In the genomic region with DNA sequence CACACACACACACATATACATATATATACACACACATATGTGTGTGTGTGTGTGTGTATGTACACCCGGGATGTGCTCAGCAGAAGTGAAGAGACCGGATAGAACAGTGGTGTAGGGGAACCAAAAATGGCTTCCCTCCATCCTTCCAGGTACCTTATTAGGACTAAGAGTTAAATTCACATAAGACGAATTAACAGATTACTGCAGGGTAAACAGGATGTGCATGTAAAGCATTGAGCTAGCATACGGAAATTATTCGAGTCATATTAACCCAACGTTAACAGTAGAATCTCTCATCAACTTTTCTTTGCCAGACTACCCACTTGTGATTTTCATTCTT, we compare ENCODE assay signal across 8 cellular contexts. TPM values are rescaled to one million over a fixed set of nuclear protein-coding genes. Genes with fewer than 3 reads are reported as not detected.
DNase-seq lines count a peak whose midpoint lies in the region; ATAC-seq and TF ChIP-seq lines count a peak whose summit lies in the region.

No MANE protein-coding gene starts in this region.

- ATAC-seq in T-cell (replicated peaks in 1 of 4) = peak in 3 of 4 experiments; percentile 6 to 14 (median 8)
- no peak for ATAC-seq in left colon

- TF ChIP-seq CTCF in tibial nerve (IDR thresholded peaks at IDR 0.05) = no peak

- TF ChIP-seq POLR2A in tibial nerve (IDR thresholded peaks at IDR 0.05) = no peak

- POLR2A ChIA-PET in T-cell (lab: Charles Lee) = interaction anchor here (0.6 to 1.2 kb wide), 3 partner anchors 13 to 81 kb away, joined by 4 to 12 read pairs (median 4); a partner anchor contains a TSS

- no peak overlapping the region for H3K27ac Mint-ChIP-seq in activated naive CD4-positive, alpha-beta T cell treated with anti-CD3 and anti-CD28 coated beads for 36 hours
- H3K27ac Mint-ChIP-seq in T-cell = no peak overlapping the region

- no peaks in the 10 kb centered on the region for H3K9me3 ChIP-seq in iPS-18a (ENCODE audit: control insufficient read depth, low read depth, low read length)
- no peaks in the 10 kb centered on the region for H3K9me3 ChIP-seq in tibial nerve

- H3K36me3 Mint-ChIP-seq in activated naive CD4-positive, alpha-beta T cell treated with anti-CD3 and anti-CD28 coated beads for 36 hours (ENCODE audit: low read depth) = peaks cover 58% of the 10 kb centered on the region
- peaks cover 22% of the 10 kb centered on the region for H3K36me3 Mint-ChIP-seq in T-cell

- CTCF ChIA-PET in activated naive CD4-positive, alpha-beta T cell treated with anti-CD3 and anti-CD28 coated beads for 36 hours (lab: Charles Lee) = interaction anchor here (0.9 to 1.1 kb wide), 2 partner anchors 18 to 43 kb away, joined by 3 read pairs; a partner anchor contains a TSS
- CTCF ChIA-PET in T-cell (lab: Charles Lee) = interaction anchor here in 1 of 2 donors (1.5 to 2.2 kb wide), 4 partner anchors 19 to 76 kb away, joined by 3 to 14 read pairs (median 8); a partner anchor contains a TSS

- peak; percentile 32 for DNase-seq in activated naive CD4-positive, alpha-beta T cell treated with anti-CD3 and anti-CD28 coated beads for 36 hours
- DNase-seq in activated naive CD4-positive, alpha-beta T cell treated with Interleukin-2 at 50 U/mL for 16 hours = no peak
- DNase-seq in T-cell = peak in 15 of 34 experiments; percentile 5 to 40 (median 21)
- DNase-seq in tibial nerve (ENCODE audit: low spot score in 2 of 2) = no peak
- DNase-seq in HPDE6-E6E7 (ENCODE audit: extremely low spot score) = no peak
- no peak for DNase-seq in left colon
- no peak for DNase-seq in activated CD8-positive, alpha-beta memory T cell treated with anti-CD3 and anti-CD28 coated beads, Interleukin-2, amount 50 U/mL, for 48 hours

- no peaks in the 10 kb centered on the region for H3K27me3 Mint-ChIP-seq in activated naive CD4-positive, alpha-beta T cell treated with anti-CD3 and anti-CD28 coated beads for 36 hours (ENCODE audit: low read depth)
- no peaks in the 10 kb centered on the region for H3K27me3 Mint-ChIP-seq in T-cell

- intact Hi-C loops in activated naive CD4-positive, alpha-beta T cell treated with anti-CD3 and anti-CD28 coated beads for 36 hours (cut with micrococcal nuclease) = no loop called here
- intact Hi-C loops in left colon (cut with DNase I, micrococcal nuclease) = no loop called here

- no peak for TF ChIP-seq EP300 in tibial nerve (IDR thresholded peaks at IDR 0.05)

- peaks cover 34% of the 10 kb centered on the region for H3K4me1 Mint-ChIP-seq in activated naive CD4-positive, alpha-beta T cell treated with anti-CD3 and anti-CD28 coated beads for 36 hours (ENCODE audit: low read depth)
- peaks cover 19 to 28% (median 27%) of the 10 kb centered on the region in 3 donors for H3K4me1 Mint-ChIP-seq in T-cell

- H3K4me3 ChIP-seq in iPS-18a (ENCODE audit: low read length) (peak overlapping the region; percentile 99), tibial nerve (peak overlapping the region; percentile 64 to 73 (median 68))

- 3 to 5% methylated on average over 6 of the region's 6 CpGs for WGBS in tibial nerve, 2 donors

- H3K4me3 Mint-ChIP-seq in activated naive CD4-positive, alpha-beta T cell treated with anti-CD3 and anti-CD28 coated beads for 36 hours = no peak overlapping the region
- H3K4me3 Mint-ChIP-seq in T-cell = no peak overlapping the region

- H3K36me3 ChIP-seq in iPS-18a (ENCODE audit: control insufficient read depth, low read depth, low read length) = peaks cover 52% of the 10 kb centered on the region
- peaks cover 0 to 31% (median 19%) of the 10 kb centered on the region in 3 donors for H3K36me3 ChIP-seq in tibial nerve

- H3K27ac ChIP-seq in iPS-18a (ENCODE audit: low read length) = no peak overlapping the region
- H3K27ac ChIP-seq in tibial nerve = peak overlapping the region in 3 of 4 donors; percentile 76 to 90 (median 86)

- H3K9me3 Mint-ChIP-seq in activated naive CD4-positive, alpha-beta T cell treated with anti-CD3 and anti-CD28 coated beads for 36 hours = no peaks in the 10 kb centered on the region
- no peaks in the 10 kb centered on the region for H3K9me3 Mint-ChIP-seq in T-cell

- H3K27me3 ChIP-seq in iPS-18a (ENCODE audit: control insufficient read depth, insufficient read depth, low read length) (no peaks in the 10 kb centered on the region), tibial nerve (no peaks in the 10 kb centered on the region)

- H3K4me1 ChIP-seq in iPS-18a (ENCODE audit: control insufficient read depth, low read depth, low read length) (peaks cover 9% of the 10 kb centered on the region), tibial nerve (peaks cover 0 to 31% (median 20%) of the 10 kb centered on the region in 4 donors)

- peak overlapping the region; percentile 99 for H3K9ac ChIP-seq in iPS-18a (ENCODE audit: low read length)

RNA-seq across cellular contexts. Expression of a gene that starts 0.7 kb away (rescaled TPM):
- total RNA-seq in activated naive CD4-positive, alpha-beta T cell treated with anti-CD3 and anti-CD28 coated beads for 36 hours = 10 to 100 TPM; 68.0 to 70.7 TPM
- total RNA-seq in T-cell (10 to 100 TPM; 17.3 to 47.7 (median 41.9) TPM), tibial nerve (10 to 100 TPM; 17.6 to 25.9 (median 22.7) TPM), left colon (10 to 100 TPM; 22.9 to 23.1 TPM)

RNA-seq across cellular contexts. Expression of a gene that starts 1.1 kb away (rescaled TPM):
- total RNA-seq in activated naive CD4-positive, alpha-beta T cell treated with anti-CD3 and anti-CD28 coated beads for 36 hours = 100 to 1,000 TPM; 115 to 121 TPM
- total RNA-seq in T-cell (1 to 10 TPM; 1.3 to 2.3 (median 2.0) TPM), tibial nerve (1 to 10 TPM in 3 of 4 donors, under 1 TPM in 1; 0.42 to 4.3 (median 1.7) TPM), left colon (10 to 100 TPM; 13.3 to 21.1 TPM)

RNA-seq across cellular contexts. Expression of a gene that starts 19.0 kb away (rescaled TPM):
- 1 to 10 TPM; 5.1 to 5.2 TPM for total RNA-seq in activated naive CD4-positive, alpha-beta T cell treated with anti-CD3 and anti-CD28 coated beads for 36 hours
- 10 to 100 TPM in 3 of 5 donors, 1 to 10 TPM in 2; 8.0 to 13.8 (median 11.2) TPM for total RNA-seq in T-cell
- 1 to 10 TPM; 2.0 to 7.5 (median 3.6) TPM for total RNA-seq in tibial nerve
- total RNA-seq in left colon = 1 to 10 TPM in 1 of 2 donors, under 1 TPM in 1; 0.46 to 1.3 TPM

RNA-seq across cellular contexts. Expression of a gene that starts 34.3 kb away (rescaled TPM):
- total RNA-seq in activated naive CD4-positive, alpha-beta T cell treated with anti-CD3 and anti-CD28 coated beads for 36 hours = 1 to 10 TPM; 7.5 to 8.2 TPM
- total RNA-seq in T-cell (10 to 100 TPM; 17.2 to 23.9 (median 20.4) TPM), tibial nerve (10 to 100 TPM; 36.8 to 56.6 (median 52.3) TPM), left colon (10 to 100 TPM; 30.2 to 35.3 TPM)

Comparison
In these comparisons a context has a peak if more than half of its experiments do, and no peak if none do; other contexts are left out.
1. RNA of a gene that starts 1.1 kb away (total RNA-seq): 115 to 121 TPM in activated naive CD4-positive, alpha-beta T cell treated with anti-CD3 and anti-CD28 coated beads for 36 hours; 13.3 to 21.1 TPM in left colon, 1.3 to 2.3 TPM in T-cell and 0.42 to 4.3 TPM in tibial nerve; every median in the first group is over 4 times any median in the second.